Comparison of ENCODE assay signal across 17 cellular contexts in the genomic region with DNA sequence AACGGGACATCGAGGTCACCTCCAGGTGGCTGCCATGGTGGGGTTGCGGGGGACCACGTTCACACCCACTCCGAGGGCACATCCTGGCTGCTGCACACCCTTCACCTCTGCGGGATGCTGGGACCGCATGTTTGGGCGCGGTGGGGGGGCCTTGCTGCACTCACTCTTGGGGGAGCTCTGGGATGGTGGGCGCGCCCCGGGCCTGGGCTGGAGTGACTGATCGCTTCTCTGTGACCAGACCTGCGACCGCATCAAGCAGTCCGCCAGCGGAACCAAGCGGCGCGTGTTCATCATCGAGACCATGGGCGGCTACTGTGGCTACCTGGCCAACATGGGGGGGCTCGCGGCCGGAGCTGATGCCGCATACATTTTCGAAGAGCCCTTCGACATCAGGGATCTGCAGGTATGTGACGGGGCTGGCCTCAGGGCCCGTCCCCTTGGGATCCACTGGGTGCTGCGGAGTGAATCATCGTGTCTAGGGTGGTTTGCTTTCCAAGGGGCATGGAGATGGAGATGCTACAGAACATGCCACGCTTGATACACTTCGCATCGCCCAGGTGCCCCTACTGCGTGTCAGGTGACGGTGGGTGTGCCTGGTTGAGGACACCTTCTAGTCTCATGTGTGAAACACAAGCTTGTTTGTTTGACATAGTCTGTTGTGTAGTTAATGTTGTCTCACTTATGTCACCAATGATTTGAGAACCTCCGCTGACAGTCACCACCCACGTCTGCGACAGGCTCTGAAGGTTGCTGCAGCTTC. TPM values are rescaled to one million over a fixed set of nuclear protein-coding genes. Genes with fewer than 3 reads are reported as not detected.
DNase-seq lines count a peak whose midpoint lies in the region; ATAC-seq and TF ChIP-seq lines count a peak whose summit lies in the region.
"Had no signal": no experiment of that assay in that cellular context is flagged by ENCODE, and none has a peak within 500 bp of the region (broad histone marks: within the 10 kb centered on the region; RNA-seq: fewer than 3 reads in every experiment).

No MANE protein-coding gene starts in this region.

- H3K4me3 Mint-ChIP-seq in activated naive CD8-positive, alpha-beta T cell treated with anti-CD3 and anti-CD28 coated beads, Interleukin-2, amount 50 U/mL, for 24 hours, result no peak overlapping the region
- no peak overlapping the region for H3K4me3 Mint-ChIP-seq in activated naive CD8-positive, alpha-beta T cell treated with anti-CD3 and anti-CD28 coated beads for 36 hours
- no peak overlapping the region for H3K4me3 Mint-ChIP-seq in endodermal cell
- no peak overlapping the region for H3K4me3 Mint-ChIP-seq in stimulated activated effector memory CD8-positive, alpha-beta T cell treated with anti-CD3 and anti-CD28 coated beads, Interleukin-12 subunit alpha, Interleukin-12 subunit beta, amount 100 ng/mL, for 72 hours
- H3K4me3 Mint-ChIP-seq: CD8-positive, alpha-beta T cell; GM23338 had no signal

- H3K4me2 ChIP-seq in mesendoderm (ENCODE audit: low read length), result no peak overlapping the region
- H3K4me2 ChIP-seq: BLaER1, GM23338 had no signal

- H3K9ac ChIP-seq in endodermal cell (ENCODE audit: extremely low read depth, low read length, poor library complexity, severe bottlenecking) (no peak overlapping the region), mesendoderm (ENCODE audit: low read length) (no peak overlapping the region)
- H3K9ac ChIP-seq: BLaER1 had no signal

- 92 to 97% methylated on average over 21 to 40 of the region's 40 CpGs for WGBS in endodermal cell (ENCODE audit: insufficient coverage in 1 of 2, insufficient read length in 1 of 2), 2 experiments
- WGBS in mesendoderm (ENCODE audit: extremely low coverage, insufficient coverage, low lambda C conversion rate), result no CpG with 5 or more reads among the region's 40 CpGs

- DNase-seq in activated naive CD8-positive, alpha-beta T cell treated with anti-CD3 and anti-CD28 coated beads, Interleukin-2, amount 50 U/mL, for 24 hours, result no peak
- DNase-seq in activated naive CD8-positive, alpha-beta T cell treated with anti-CD3 and anti-CD28 coated beads for 36 hours, result no peak
- no peak for DNase-seq in RWPE1 (ENCODE audit: low spot score)
- DNase-seq in endodermal cell, result no peak
- DNase-seq in stimulated activated effector memory CD8-positive, alpha-beta T cell treated with anti-CD3 and anti-CD28 coated beads, Interleukin-12 subunit alpha, Interleukin-12 subunit beta, amount 100 ng/mL, for 72 hours (ENCODE audit: low spot score in 2 of 2), result no peak
- no peak for DNase-seq in SHP77 (lab: John Stamatoyannopoulos, UW)
- DNase-seq in mesendoderm, result no peak
- no peak for DNase-seq in activated CD4-positive, alpha-beta T cell treated with anti-CD3 and anti-CD28 coated beads, Interleukin-2, amount 50 U/mL, for 4 hours
- DNase-seq: CD8-positive, alpha-beta T cell; KG1; MV-4-11; NCI-H1694 treated with DMSO at 0.1 percent for 48 hours; NCI-H510A; NCI-H748 treated with DMSO at 0.1 percent for 48 hours; SJCRH30 had no signal

- no peak overlapping the region for H4K8ac ChIP-seq in mesendoderm (ENCODE audit: low read depth, low read length)

- no peaks in the 10 kb centered on the region for H3K9me3 ChIP-seq in endodermal cell (ENCODE audit: control insufficient read depth, low read length)
- H3K9me3 ChIP-seq: BLaER1, SJCRH30 had no signal

- no peak overlapping the region for H2AK5ac ChIP-seq in mesendoderm (ENCODE audit: low read length)

- H3K79me2 ChIP-seq in mesendoderm (ENCODE audit: control insufficient read depth, insufficient read depth, low read length), result no peaks in the 10 kb centered on the region

- no peak overlapping the region for H2BK15ac ChIP-seq in mesendoderm (replicated peaks; ENCODE audit: low read depth)

- no peak overlapping the region for H3K18ac ChIP-seq in mesendoderm (ENCODE audit: low read length)

- no peaks in the 10 kb centered on the region for H3K79me1 ChIP-seq in mesendoderm (ENCODE audit: low read length)

- peaks cover 2% of the 10 kb centered on the region for H3K4me1 Mint-ChIP-seq in activated naive CD8-positive, alpha-beta T cell treated with anti-CD3 and anti-CD28 coated beads, Interleukin-2, amount 50 U/mL, for 24 hours
- no peaks in the 10 kb centered on the region for H3K4me1 Mint-ChIP-seq in activated naive CD8-positive, alpha-beta T cell treated with anti-CD3 and anti-CD28 coated beads for 36 hours
- peaks cover 1% of the 10 kb centered on the region for H3K4me1 Mint-ChIP-seq in endodermal cell
- H3K4me1 Mint-ChIP-seq in stimulated activated effector memory CD8-positive, alpha-beta T cell treated with anti-CD3 and anti-CD28 coated beads, Interleukin-12 subunit alpha, Interleukin-12 subunit beta, amount 100 ng/mL, for 72 hours, result no peaks in the 10 kb centered on the region
- H3K4me1 Mint-ChIP-seq: GM23338 had no signal

- H3K4me1 ChIP-seq in endodermal cell (ENCODE audit: control insufficient read depth, insufficient read depth, low read length), result no peaks in the 10 kb centered on the region
- H3K4me1 ChIP-seq in mesendoderm (ENCODE audit: control insufficient read depth, low read depth, low read length), result no peaks in the 10 kb centered on the region

- H3K4ac ChIP-seq in mesendoderm (ENCODE audit: low read depth, low read length), result no peak overlapping the region

- H3K23ac ChIP-seq in mesendoderm (ENCODE audit: low read length), result no peak overlapping the region

- no peak overlapping the region for H2BK5ac ChIP-seq in mesendoderm (ENCODE audit: low read length)

- CTCF ChIA-PET in RWPE1 (lab: Yijun Ruan, JAX), result interaction anchor here (0.6 kb wide), 1 partner anchor 61 kb away, joined by 4 read pairs; no protein-coding TSS in a partner anchor

- no peak overlapping the region for H4K5ac ChIP-seq in mesendoderm (ENCODE audit: low read length)

- H3K56ac ChIP-seq in mesendoderm (ENCODE audit: low read length), result no peak overlapping the region

- POLR2A ChIA-PET in RWPE1 (lab: Yijun Ruan, JAX; ENCODE audit: low non-redundant PET), result no interaction called here

- TF ChIP-seq CTCF in RWPE1 (conservative IDR thresholded peaks at IDR 0.05; ENCODE audit: low read depth) (no peak), endodermal cell (conservative IDR thresholded peaks at IDR 0.05) (no peak)

- H3K36me3 Mint-ChIP-seq in activated naive CD8-positive, alpha-beta T cell treated with anti-CD3 and anti-CD28 coated beads, Interleukin-2, amount 50 U/mL, for 24 hours (ENCODE audit: low read depth), result peaks cover 78% of the 10 kb centered on the region
- H3K36me3 Mint-ChIP-seq in activated naive CD8-positive, alpha-beta T cell treated with anti-CD3 and anti-CD28 coated beads for 36 hours, result peaks cover 38% of the 10 kb centered on the region
- peaks cover 56% of the 10 kb centered on the region for H3K36me3 Mint-ChIP-seq in endodermal cell (ENCODE audit: low read depth)
- peaks cover 100% of the 10 kb centered on the region for H3K36me3 Mint-ChIP-seq in stimulated activated effector memory CD8-positive, alpha-beta T cell treated with anti-CD3 and anti-CD28 coated beads, Interleukin-12 subunit alpha, Interleukin-12 subunit beta, amount 100 ng/mL, for 72 hours

- H3K4me3 ChIP-seq in endodermal cell (ENCODE audit: low read length) (no peak overlapping the region), mesendoderm (ENCODE audit: low read length) (no peak overlapping the region)
- H3K4me3 ChIP-seq: BLaER1, GM23338, SJCRH30 had no signal

- no peaks in the 10 kb centered on the region for H3K27me3 Mint-ChIP-seq in activated naive CD8-positive, alpha-beta T cell treated with anti-CD3 and anti-CD28 coated beads, Interleukin-2, amount 50 U/mL, for 24 hours
- no peaks in the 10 kb centered on the region for H3K27me3 Mint-ChIP-seq in activated naive CD8-positive, alpha-beta T cell treated with anti-CD3 and anti-CD28 coated beads for 36 hours
- H3K27me3 Mint-ChIP-seq in endodermal cell (ENCODE audit: insufficient read depth), result no peaks in the 10 kb centered on the region

- ATAC-seq in activated naive CD8-positive, alpha-beta T cell treated with anti-CD3 and anti-CD28 coated beads, Interleukin-2, amount 50 U/mL, for 24 hours, result peak; percentile 5
- ATAC-seq in stimulated activated effector memory CD8-positive, alpha-beta T cell treated with anti-CD3 and anti-CD28 coated beads, Interleukin-12 subunit alpha, Interleukin-12 subunit beta, amount 100 ng/mL, for 72 hours, result no peak
- ATAC-seq: CD8-positive, alpha-beta T cell; GM23338 had no signal

- H3K36me3 ChIP-seq in endodermal cell (ENCODE audit: control insufficient read depth, insufficient read depth, low read length) (peaks cover 24% of the 10 kb centered on the region), mesendoderm (ENCODE audit: control insufficient read depth, insufficient read depth, low read length) (peaks cover 17% of the 10 kb centered on the region)

- peak overlapping the region; percentile 80 for H3K27ac ChIP-seq in RWPE1
- H3K27ac ChIP-seq in endodermal cell (ENCODE audit: low read depth, low read length), result no peak overlapping the region
- H3K27ac ChIP-seq in mesendoderm (ENCODE audit: low read depth, low read length), result no peak overlapping the region
- H3K27ac ChIP-seq: BLaER1, SJCRH30 had no signal

- no peak overlapping the region for H2BK120ac ChIP-seq in mesendoderm (ENCODE audit: low read depth, low read length)

- no peaks in the 10 kb centered on the region for H3K9me3 Mint-ChIP-seq in activated naive CD8-positive, alpha-beta T cell treated with anti-CD3 and anti-CD28 coated beads, Interleukin-2, amount 50 U/mL, for 24 hours
- H3K9me3 Mint-ChIP-seq in activated naive CD8-positive, alpha-beta T cell treated with anti-CD3 and anti-CD28 coated beads for 36 hours, result no peaks in the 10 kb centered on the region
- H3K9me3 Mint-ChIP-seq in endodermal cell, result peaks cover 1% of the 10 kb centered on the region
- H3K9me3 Mint-ChIP-seq in stimulated activated effector memory CD8-positive, alpha-beta T cell treated with anti-CD3 and anti-CD28 coated beads, Interleukin-12 subunit alpha, Interleukin-12 subunit beta, amount 100 ng/mL, for 72 hours, result no peaks in the 10 kb centered on the region
- H3K9me3 Mint-ChIP-seq: CD8-positive, alpha-beta T cell; GM23338 had no signal

- peak overlapping the region; percentile 69 for H3K27ac Mint-ChIP-seq in activated naive CD8-positive, alpha-beta T cell treated with anti-CD3 and anti-CD28 coated beads, Interleukin-2, amount 50 U/mL, for 24 hours
- H3K27ac Mint-ChIP-seq in activated naive CD8-positive, alpha-beta T cell treated with anti-CD3 and anti-CD28 coated beads for 36 hours, result no peak overlapping the region
- peak overlapping the region; percentile 66 for H3K27ac Mint-ChIP-seq in endodermal cell
- H3K27ac Mint-ChIP-seq in stimulated activated effector memory CD8-positive, alpha-beta T cell treated with anti-CD3 and anti-CD28 coated beads, Interleukin-12 subunit alpha, Interleukin-12 subunit beta, amount 100 ng/mL, for 72 hours, result peak overlapping the region; percentile 87
- H3K27ac Mint-ChIP-seq: CD8-positive, alpha-beta T cell; GM23338 had no signal

- H3K27me3 ChIP-seq in endodermal cell (ENCODE audit: control insufficient read depth, insufficient read depth, low read length, poor library complexity, severe bottlenecking), result no peaks in the 10 kb centered on the region
- H3K27me3 ChIP-seq in mesendoderm (ENCODE audit: insufficient read depth, low read length, poor library complexity), result no peaks in the 10 kb centered on the region
- H3K27me3 ChIP-seq: BLaER1, SJCRH30 had no signal

RNA-seq across cellular contexts. Expression of gene PITRM1, which starts 42.8 kb away (rescaled TPM):
- 10 to 100 TPM; 75.3 to 75.5 TPM for total RNA-seq in activated naive CD8-positive, alpha-beta T cell treated with anti-CD3 and anti-CD28 coated beads for 36 hours
- total RNA-seq in endodermal cell, result 10 to 100 TPM; 45.3 to 50.2 TPM
- 47.0 TPM for polyA plus RNA-seq in endodermal cell (2013, experiment 1 of 2)
- polyA plus RNA-seq in endodermal cell (2013, experiment 2 of 2), result 39.2 TPM
- 26.4 TPM for polyA plus RNA-seq in mesendoderm (2013, experiment 1 of 2)
- 26.5 TPM for polyA plus RNA-seq in mesendoderm (2013, experiment 2 of 2)
